21 cellular contexts compared by ENCODE assay signal in the genomic region with DNA sequence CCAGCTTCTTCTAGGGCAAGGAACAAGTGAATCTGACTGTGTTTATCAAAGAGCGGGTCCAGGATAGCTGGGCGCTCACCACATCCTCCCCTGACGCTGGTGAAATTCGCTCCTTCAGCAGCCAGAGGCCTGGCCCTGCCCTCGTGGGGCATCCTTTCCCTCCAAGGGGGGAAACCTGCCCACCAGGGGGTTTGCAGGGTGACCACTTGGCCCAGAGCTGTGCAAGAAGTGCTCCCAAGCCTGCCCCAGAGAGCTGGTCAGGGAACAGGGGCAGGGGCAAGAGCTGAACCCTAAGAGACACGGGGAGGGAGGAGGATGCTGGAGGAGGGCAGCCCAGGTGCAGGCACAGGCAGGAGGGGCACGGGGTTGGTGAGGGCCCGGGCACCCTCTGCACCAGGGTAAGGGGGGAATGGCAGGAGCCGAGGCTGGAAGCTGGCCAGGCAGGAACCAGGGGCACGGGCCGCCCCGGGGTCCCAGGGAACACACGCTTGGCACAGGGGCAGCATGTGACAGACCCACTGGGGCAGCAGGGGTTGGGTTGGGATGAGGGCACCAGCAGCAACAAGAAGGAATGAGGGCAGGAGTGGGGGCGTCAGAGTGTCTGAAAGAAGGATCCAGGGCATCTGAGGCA. TPM values are rescaled to one million over a fixed set of nuclear protein-coding genes. Genes with fewer than 3 reads are reported as not detected.
A peak's percentile ranks its signal among the peaks of the same experiment; 100 is the strongest.
DNase-seq lines count a peak whose midpoint lies in the region; ATAC-seq and TF ChIP-seq lines count a peak whose summit lies in the region.
"Had no signal": no experiment of that assay in that cellular context is flagged by ENCODE, and none has a peak within 500 bp of the region (broad histone marks: within the 10 kb centered on the region; RNA-seq: fewer than 3 reads in every experiment).

No MANE protein-coding gene starts in this region.

- H3K27me3 ChIP-seq in right cardiac atrium (ENCODE audit: control insufficient read depth, insufficient read depth): no peaks in the 10 kb centered on the region
- H3K27me3 ChIP-seq in upper lobe of right lung: no peaks in the 10 kb centered on the region
- H3K27me3 ChIP-seq: neural progenitor cell had no signal

- no peak overlapping the region for H3K4me3 ChIP-seq in right cardiac atrium (ENCODE audit: low read length)
- no peak overlapping the region for H3K4me3 ChIP-seq in upper lobe of right lung
- H3K4me3 ChIP-seq: neural progenitor cell had no signal

- peaks cover 3% of the 10 kb centered on the region for H3K27me3 Mint-ChIP-seq in activated naive CD8-positive, alpha-beta T cell treated with anti-CD3 and anti-CD28 coated beads for 36 hours
- H3K27me3 Mint-ChIP-seq: IgD-negative memory B cell had no signal

- H3K9me3 ChIP-seq in right cardiac atrium (ENCODE audit: control insufficient read depth, low read length): no peaks in the 10 kb centered on the region
- H3K9me3 ChIP-seq in upper lobe of right lung: no peaks in the 10 kb centered on the region

- H3K27ac ChIP-seq in right cardiac atrium (ENCODE audit: low read length): no peak overlapping the region
- no peak overlapping the region for H3K27ac ChIP-seq in upper lobe of right lung
- H3K27ac ChIP-seq: epithelial cell of prostate, neural progenitor cell had no signal

- H3K4me1 Mint-ChIP-seq in activated naive CD8-positive, alpha-beta T cell treated with anti-CD3 and anti-CD28 coated beads for 36 hours: peaks cover 63% of the 10 kb centered on the region

- 81% methylated on average over 14 of the region's 14 CpGs for WGBS in right cardiac atrium

- no peaks in the 10 kb centered on the region for H3K36me3 ChIP-seq in upper lobe of right lung
- H3K36me3 ChIP-seq: neural progenitor cell had no signal

- DNase-seq in right cardiac atrium: peak in 2 of 3 donors; percentile 7 to 59
- DNase-seq in Right ventricle myocardium superior: no peak
- DNase-seq in activated naive CD8-positive, alpha-beta T cell treated with anti-CD3 and anti-CD28 coated beads for 36 hours: no peak
- peak; percentile 86 for DNase-seq in mesenteric fat pad (ENCODE audit: low spot score)
- peak; percentile 52 for DNase-seq in upper lobe of right lung
- DNase-seq in GM20000 (ENCODE audit: low spot score): no peak
- no peak for DNase-seq in activated naive CD4-positive, alpha-beta T cell treated with anti-CD3 and anti-CD28 coated beads, Interleukin-2, amount 50 U/mL, for 16 hours
- DNase-seq: dermis blood vessel endothelial cell; DND-41; foreskin melanocyte; kidney glomerular epithelial cell; MM.1S; NCI-H1694; NCI-H2227 treated with DMSO at 0.1 percent for 48 hours; NCI-H774; stimulated activated CD4-positive, alpha-beta T cell treated with anti-CD3 and anti-CD28 coated beads, Interleukin-12 subunit alpha, Interleukin-12 subunit beta, amount 100 ng/mL, for 4 hours had no signal

- intact Hi-C loops in right cardiac atrium (cut with DNase I): no loop called here
- intact Hi-C loops in Right ventricle myocardium superior (cut with DNase I): no loop called here
- intact Hi-C loops in upper lobe of right lung (cut with DNase I): no loop called here

- H3K9me3 Mint-ChIP-seq in activated naive CD8-positive, alpha-beta T cell treated with anti-CD3 and anti-CD28 coated beads for 36 hours: no peaks in the 10 kb centered on the region
- H3K9me3 Mint-ChIP-seq: IgD-negative memory B cell; mesothelial cell of epicardium; neural progenitor cell; T-helper 1 cell treated with Interleukin-12 subunit alpha and Interleukin-12 subunit beta and Interleukin-4 antibody, amounts not matched to agents 30 μg/mL and 1 μg/mL, for 36 hours had no signal

- peak overlapping the region; percentile 83 for H3K27ac Mint-ChIP-seq in activated naive CD8-positive, alpha-beta T cell treated with anti-CD3 and anti-CD28 coated beads for 36 hours
- H3K27ac Mint-ChIP-seq: mesothelial cell of epicardium; neural progenitor cell; T-helper 1 cell treated with Interleukin-12 subunit alpha and Interleukin-12 subunit beta and Interleukin-4 antibody, amounts not matched to agents 30 μg/mL and 1 μg/mL, for 36 hours had no signal

- no peak for TF ChIP-seq CTCF in upper lobe of right lung (IDR thresholded peaks at IDR 0.05)
- no peak for TF ChIP-seq CTCF in GM20000 (IDR thresholded peaks at IDR 0.05; ENCODE audit: extremely low read depth, missing control alignments)

- ATAC-seq in right cardiac atrium: no peak
- ATAC-seq in Right ventricle myocardium superior (ENCODE audit: poor library complexity): no peak
- no peak for ATAC-seq in upper lobe of right lung

- peak overlapping the region; percentile 30 for H3K4me3 Mint-ChIP-seq in activated naive CD8-positive, alpha-beta T cell treated with anti-CD3 and anti-CD28 coated beads for 36 hours
- H3K4me3 Mint-ChIP-seq: mesothelial cell of epicardium; neural progenitor cell; T-helper 1 cell treated with Interleukin-12 subunit alpha and Interleukin-12 subunit beta and Interleukin-4 antibody, amounts not matched to agents 30 μg/mL and 1 μg/mL, for 36 hours had no signal

- H3K36me3 Mint-ChIP-seq in activated naive CD8-positive, alpha-beta T cell treated with anti-CD3 and anti-CD28 coated beads for 36 hours: peaks cover 16% of the 10 kb centered on the region
- H3K36me3 Mint-ChIP-seq: IgD-negative memory B cell, mesothelial cell of epicardium, neural progenitor cell had no signal

- H3K4me1 ChIP-seq in right cardiac atrium (ENCODE audit: control insufficient read depth, insufficient read depth, low read length) (peaks cover 4% of the 10 kb centered on the region), upper lobe of right lung (no peaks in the 10 kb centered on the region)
- H3K4me1 ChIP-seq: neural progenitor cell had no signal

RNA-seq across cellular contexts. Expression of gene GPR55, which starts 2.8 kb away (rescaled TPM):
- total RNA-seq in right cardiac atrium (under 1 TPM in 2 of 4 donors, not detected in 2; 0.18 to 0.20 TPM), Right ventricle myocardium superior (not detected), mesenteric fat pad (0.22 TPM), upper lobe of right lung (1.2 TPM)
- polyA plus RNA-seq in right cardiac atrium: not detected
- 10 to 100 TPM; 18.8 to 20.4 TPM for total RNA-seq in activated naive CD8-positive, alpha-beta T cell treated with anti-CD3 and anti-CD28 coated beads for 36 hours
- total RNA-seq: dermis blood vessel endothelial cell, mesothelial cell of epicardium had no signal

Comparison
In these comparisons a context has a peak if more than half of its experiments do, and no peak if none do; other contexts are left out.
1. DNase-seq: peak in right cardiac atrium (2 of 3), mesenteric fat pad (single experiment) and upper lobe of right lung (single experiment); none in Right ventricle myocardium superior (single experiment), activated naive CD8-positive, alpha-beta T cell treated with anti-CD3 and anti-CD28 coated beads for 36 hours (single experiment), GM20000 (single experiment) and activated naive CD4-positive, alpha-beta T cell treated with anti-CD3 and anti-CD28 coated beads, Interleukin-2, amount 50 U/mL, for 16 hours (single experiment).